8 cellular contexts compared by ENCODE assay signal in genomic region chr5:141430332-141431113, GRCh38.
A peak's percentile ranks its signal among the peaks of the same experiment; 100 is the strongest.
DNase-seq lines count a peak whose midpoint lies in the region; ATAC-seq and TF ChIP-seq lines count a peak whose summit lies in the region.

Gene PCDHGA12 (plus strand): TSS chr5:141430507. CDS start chr5:141430760, 253 bp downstream.

- peaks cover 4% of the 10 kb centered on the region; the same call in 1 of the 2 replicates for H3K27me3 ChIP-seq in MM.1S (replicated peaks; ENCODE audit: insufficient read depth, low read length)

- no peaks in the 10 kb centered on the region for H3K9me3 ChIP-seq in MM.1S (replicated peaks; ENCODE audit: insufficient read depth, low read length)

- H3K27ac ChIP-seq in MM.1S (ENCODE audit: low read length) (no peak within 1 kb of the TSS), coronary artery (peak within 1 kb of the TSS in 1 of 2 donors; percentile 18)

- peak; percentile 86 for ATAC-seq in GM21423 (IDR thresholded peaks at IDR 0.05; ENCODE audit: unreplicated experiment)
- no peak for ATAC-seq in GM18517 (IDR thresholded peaks at IDR 0.05; ENCODE audit: unreplicated experiment)

- H3F3A ChIP-seq in MM.1S (ENCODE audit: insufficient read depth, low read length): no peaks in the 10 kb centered on the region

- H3K36me3 ChIP-seq in MM.1S (replicated peaks; ENCODE audit: insufficient read depth, low read length): no peaks in the 10 kb centered on the region

- no peaks in the 10 kb centered on the region for H3K79me2 ChIP-seq in MM.1S (ENCODE audit: low read length)

- no peaks in the 10 kb centered on the region for H4K20me1 ChIP-seq in MM.1S (ENCODE audit: insufficient read depth, low read length)

- TF ChIP-seq CTCF in MM.1S (IDR thresholded peaks at IDR 0.05; ENCODE audit: low read length): peak; percentile 79
- no peak for TF ChIP-seq CTCF in coronary artery (IDR thresholded peaks at IDR 0.05)

- peak within 1 kb of the TSS; percentile 57 for H2AFZ ChIP-seq in MM.1S (ENCODE audit: low read length)

- DNase-seq in ELF-1 (ENCODE audit: low read depth, low spot score): peak; percentile 67
- peak; percentile 86 for DNase-seq in MM.1S
- no peak for DNase-seq in coronary artery (ENCODE audit: low spot score)
- DNase-seq in midbrain (lab: John Stamatoyannopoulos, UW): peak; percentile 7
- DNase-seq in DMS114 treated with DMSO at 0.1 percent for 48 hours (lab: John Stamatoyannopoulos, UW; ENCODE audit: unreplicated experiment): no peak
- DNase-seq in iPS-NIHi7 (ENCODE audit: extremely low spot score): no peak

- peak within 1 kb of the TSS; percentile 77 for H3K4me2 ChIP-seq in MM.1S (ENCODE audit: low read depth, low read length)

- H3K9ac ChIP-seq in MM.1S (ENCODE audit: low read length): no peak within 1 kb of the TSS

- no peaks in the 10 kb centered on the region for H3K4me1 ChIP-seq in MM.1S (ENCODE audit: low read length)

- H3K9me2 ChIP-seq in MM.1S (replicated peaks; ENCODE audit: insufficient read depth, low read length): no peaks in the 10 kb centered on the region

- H3K4me3 ChIP-seq in MM.1S (ENCODE audit: low read length) (peak within 1 kb of the TSS; percentile 46), coronary artery (peak within 1 kb of the TSS; percentile 57)

Comparison
In these comparisons a context has a peak if more than half of its experiments do, and no peak if none do; other contexts are left out.
1. DNase-seq: peak in ELF-1 (single experiment), MM.1S (single experiment) and midbrain (single experiment); none in coronary artery (single experiment), DMS114 treated with DMSO at 0.1 percent for 48 hours (single experiment) and iPS-NIHi7 (single experiment).